In genomic region chr11:691710-692590, GRCh38 we compare ENCODE assay signal across 20 cellular contexts. TPM values are rescaled to one million over a fixed set of nuclear protein-coding genes. Genes with fewer than 3 reads are reported as not detected.
DNase-seq lines count a peak whose midpoint lies in the region; ATAC-seq, FAIRE-seq and TF ChIP-seq lines count a peak whose summit lies in the region.
"Had no signal": no experiment of that assay in that cellular context is flagged by ENCODE, and none has a peak within 500 bp of the region (broad histone marks: within the 10 kb centered on the region; RNA-seq: fewer than 3 reads in every experiment).

No MANE protein-coding gene starts in this region.

- H3K9ac ChIP-seq in astrocyte (ENCODE audit: low read length): no peak overlapping the region

- peaks cover 38% of the 10 kb centered on the region for H3K4me1 Mint-ChIP-seq in T-helper 1 cell treated with Interleukin-12 subunit alpha and Interleukin-12 subunit beta and Interleukin-4 antibody, amounts not matched to agents 30 μg/mL and 1 μg/mL, for 36 hours (ENCODE audit: low read depth)
- H3K4me1 Mint-ChIP-seq in astrocyte (ENCODE audit: low read depth, unreplicated experiment) (peaks cover 22% of the 10 kb centered on the region), neural crest cell (peaks cover 30% of the 10 kb centered on the region)

- in situ Hi-C loops in KBM-7 (cut with MboI; ENCODE audit: low pct_unique_long_range_greater_than_20kb, low sequenced_read_pairs): loop anchor here (10.0 kb wide), 1 partner anchor 63 kb away; no protein-coding TSS in a partner anchor

- CTCF ChIA-PET in HEK293 (lab: Yijun Ruan, JAX): interaction anchor here (0.6 to 0.8 kb wide), 2 partner anchors 31 to 36 kb away, joined by 3 to 5 read pairs; no protein-coding TSS in a partner anchor

- intact Hi-C loops in stomach (cut with DNase I; ENCODE audit: low total_unique reads): no loop called here

- H3K79me2 ChIP-seq in astrocyte (ENCODE audit: insufficient read depth, low read length): peaks cover 47% of the 10 kb centered on the region

- no peaks in the 10 kb centered on the region for H3K4me1 ChIP-seq in HEK293 (ENCODE audit: control insufficient read depth, insufficient read depth, low read length)
- H3K4me1 ChIP-seq in astrocyte (ENCODE audit: insufficient read depth, low read length): peaks cover 24% of the 10 kb centered on the region
- peaks cover 29 to 54% (median 49%) of the 10 kb centered on the region in 4 donors for H3K4me1 ChIP-seq in stomach

- TF ChIP-seq EP300 in stomach (IDR thresholded peaks at IDR 0.05): no peak

- no peak for ATAC-seq in HG03565 (IDR thresholded peaks at IDR 0.05; ENCODE audit: unreplicated experiment)

- H3K9me3 Mint-ChIP-seq in T-helper 1 cell treated with Interleukin-12 subunit alpha and Interleukin-12 subunit beta and Interleukin-4 antibody, amounts not matched to agents 30 μg/mL and 1 μg/mL, for 36 hours: no peaks in the 10 kb centered on the region
- H3K9me3 Mint-ChIP-seq in astrocyte (ENCODE audit: unreplicated experiment) (no peaks in the 10 kb centered on the region), neural crest cell (no peaks in the 10 kb centered on the region)

- POLR2A ChIA-PET in HEK293 (lab: Yijun Ruan, JAX): no interaction called here

- H3K36me3 ChIP-seq in HEK293 (ENCODE audit: control insufficient read depth in 2 of 2, insufficient read depth in 1 of 2, low read length in 2 of 2): peaks cover 0 to 50% of the 10 kb centered on the region in 2 experiments; a peak in 2 of 3 replicates
- no peaks in the 10 kb centered on the region for H3K36me3 ChIP-seq in astrocyte (ENCODE audit: insufficient read depth, low read length)
- peaks cover 20 to 41% (median 33%) of the 10 kb centered on the region in 4 donors for H3K36me3 ChIP-seq in stomach
- H3K36me3 ChIP-seq: colonic mucosa, ovary had no signal

- peak overlapping the region; percentile 56 for H3K4me3 Mint-ChIP-seq in T-helper 1 cell treated with Interleukin-12 subunit alpha and Interleukin-12 subunit beta and Interleukin-4 antibody, amounts not matched to agents 30 μg/mL and 1 μg/mL, for 36 hours
- H3K4me3 Mint-ChIP-seq in astrocyte (ENCODE audit: unreplicated experiment): peak overlapping the region; percentile 62
- H3K4me3 Mint-ChIP-seq in neural crest cell: peak overlapping the region; percentile 38

- no peak overlapping the region for H3K4me2 ChIP-seq in astrocyte (ENCODE audit: low read length)

- no peak overlapping the region for H2AFZ ChIP-seq in astrocyte (ENCODE audit: low read depth, low read length)
- H2AFZ ChIP-seq: hepatocyte had no signal

- H3K27ac Mint-ChIP-seq in T-helper 1 cell treated with Interleukin-12 subunit alpha and Interleukin-12 subunit beta and Interleukin-4 antibody, amounts not matched to agents 30 μg/mL and 1 μg/mL, for 36 hours: peak overlapping the region; percentile 75
- H3K27ac Mint-ChIP-seq in astrocyte (ENCODE audit: unreplicated experiment): peak overlapping the region; percentile 74
- no peak overlapping the region for H3K27ac Mint-ChIP-seq in neural crest cell (ENCODE audit: unreplicated experiment)

- H3K27me3 ChIP-seq in astrocyte (ENCODE audit: insufficient read depth, low read length): no peaks in the 10 kb centered on the region
- no peaks in the 10 kb centered on the region for H3K27me3 ChIP-seq in stomach
- H3K27me3 ChIP-seq: colonic mucosa, esophagus muscularis mucosa, hepatocyte, ovary had no signal

- H3K4me3 ChIP-seq in HEK293 (ENCODE audit: low read depth, low read length): no peak overlapping the region
- no peak overlapping the region for H3K4me3 ChIP-seq in astrocyte (ENCODE audit: insufficient read depth, low read depth, low read length)
- no peak overlapping the region for H3K4me3 ChIP-seq in stomach
- H3K4me3 ChIP-seq: colonic mucosa, esophagus muscularis mucosa, HAP-1, hepatocyte, ovary had no signal

- H3K27ac ChIP-seq in HEK293 (ENCODE audit: extremely low read depth, low read depth, low read length) (no peak overlapping the region), astrocyte (ENCODE audit: low read depth, low read length) (no peak overlapping the region), stomach (no peak overlapping the region)
- H3K27ac ChIP-seq: 22Rv1, C4-2B, esophagus muscularis mucosa, ovary had no signal

- H4K20me1 ChIP-seq in astrocyte (ENCODE audit: insufficient read depth, low read length): peaks cover 52% of the 10 kb centered on the region

- H3K36me3 Mint-ChIP-seq in T-helper 1 cell treated with Interleukin-12 subunit alpha and Interleukin-12 subunit beta and Interleukin-4 antibody, amounts not matched to agents 30 μg/mL and 1 μg/mL, for 36 hours (ENCODE audit: low read depth): peaks cover 7% of the 10 kb centered on the region
- H3K36me3 Mint-ChIP-seq in astrocyte (ENCODE audit: low read depth, unreplicated experiment): peaks cover 19% of the 10 kb centered on the region
- peaks cover 5% of the 10 kb centered on the region for H3K36me3 Mint-ChIP-seq in neural crest cell (ENCODE audit: low read depth)

- no peaks in the 10 kb centered on the region for H3K27me3 Mint-ChIP-seq in T-helper 1 cell treated with Interleukin-12 subunit alpha and Interleukin-12 subunit beta and Interleukin-4 antibody, amounts not matched to agents 30 μg/mL and 1 μg/mL, for 36 hours (ENCODE audit: low read depth)
- H3K27me3 Mint-ChIP-seq in astrocyte (ENCODE audit: low read depth, unreplicated experiment): no peaks in the 10 kb centered on the region
- no peaks in the 10 kb centered on the region for H3K27me3 Mint-ChIP-seq in neural crest cell (ENCODE audit: low read depth)

- no peak for TF ChIP-seq POLR2A in stomach (IDR thresholded peaks at IDR 0.05)

- no peak for TF ChIP-seq CTCF in HEK293 (tag by site-specific recombination; IDR thresholded peaks at IDR 0.05)
- TF ChIP-seq CTCF in astrocyte (IDR thresholded peaks at IDR 0.05; ENCODE audit: insufficient read depth, low read depth, low read length): no peak
- no peak for TF ChIP-seq CTCF in neural crest cell (conservative IDR thresholded peaks at IDR 0.05)
- TF ChIP-seq CTCF in stomach (IDR thresholded peaks at IDR 0.05): no peak

- DNase-seq in T-helper 1 cell: no peak
- DNase-seq in astrocyte (ENCODE audit: low read depth): no peak
- DNase-seq in neural crest cell (ENCODE audit: low read depth, low spot score): no peak
- DNase-seq in KBM-7: no peak
- DNase-seq in stomach: no peak
- DNase-seq: amniotic stem cell, EL, kidney glomerular epithelial cell, midbrain, ovary, small intestine had no signal

- no peak for FAIRE-seq in astrocyte (lab: Jason Lieb, UNC)
- FAIRE-seq: small intestine had no signal

- WGBS in stomach, 5 donors: 88 to 91% (median 91%) methylated on average over 18 of the region's 18 CpGs

- H3K9me3 ChIP-seq in HEK293 (ENCODE audit: control insufficient read depth, insufficient read depth, low read depth, low read length): no peaks in the 10 kb centered on the region
- H3K9me3 ChIP-seq in astrocyte (ENCODE audit: insufficient read depth, low read depth, low read length): no peaks in the 10 kb centered on the region
- no peaks in the 10 kb centered on the region for H3K9me3 ChIP-seq in stomach
- H3K9me3 ChIP-seq: colonic mucosa, esophagus muscularis mucosa, HAP-1, ovary had no signal

TF ChIP-seq in HEK293, 187 proteins besides CTCF, POLR2A, EP300 and RAD21:
- TF ChIP-seq PRDM6 (tag by site-specific recombination; IDR thresholded peaks at IDR 0.05) (no peak), GLIS2 (tag by site-specific recombination; IDR thresholded peaks at IDR 0.05) (0 out of 2 replicates have a peak, but pooled peaks have one; percentile 15)

RNA-seq across cellular contexts. Expression of gene DEAF1, which starts 3.1 kb away (rescaled TPM):
- total RNA-seq in astrocyte (44.1 and 48.9 TPM in 2 replicates), neural crest cell (60.9 and 67.0 TPM in 2 replicates), stomach (100 to 1,000 TPM in 1 of 5 donors, 10 to 100 TPM in 4; 12.3 to 111 (median 29.4) TPM)
- polyA plus RNA-seq in stomach: 10 to 100 TPM; 41.4 to 51.8 (median 45.1) TPM

RNA-seq across cellular contexts. Expression of gene TMEM80, which starts 3.7 kb away (rescaled TPM):
- total RNA-seq in astrocyte: 16.1 and 18.4 TPM in 2 replicates
- 19.9 and 26.8 TPM in 2 replicates for total RNA-seq in neural crest cell
- total RNA-seq in stomach: 10 to 100 TPM in 4 of 5 donors, 1 to 10 TPM in 1; 4.9 to 46.5 (median 21.5) TPM
- polyA plus RNA-seq in stomach: 10 to 100 TPM in 2 of 3 donors, 1 to 10 TPM in 1; 9.0 to 30.8 (median 18.1) TPM

RNA-seq across cellular contexts. Expression of gene EPS8L2, which starts 14.1 kb away (rescaled TPM):
- total RNA-seq in astrocyte: 103 and 129 TPM in 2 replicates
- total RNA-seq in neural crest cell: 2.6 and 3.9 TPM in 2 replicates
- 100 to 1,000 TPM in 4 of 5 donors, 10 to 100 TPM in 1; 45.0 to 617 (median 306) TPM for total RNA-seq in stomach
- polyA plus RNA-seq in stomach: 100 to 1,000 TPM in 1 of 3 donors, 10 to 100 TPM in 2; 91.5 to 190 (median 96.2) TPM

RNA-seq across cellular contexts. Expression of gene DRD4, which starts 54.9 kb away (rescaled TPM):
- total RNA-seq in astrocyte (9.9 and 12.0 TPM in 2 replicates), neural crest cell (0.30 and 0.63 TPM in 2 replicates), stomach (not detected)
- 1 to 10 TPM in 1 of 3 donors, under 1 TPM in 2; 0.19 to 1.7 (median 0.50) TPM for polyA plus RNA-seq in stomach
- total RNA-seq: hepatocyte had no signal

RNA-seq across cellular contexts. Expression of gene TALDO1, which starts 55.3 kb away (rescaled TPM):
- total RNA-seq in astrocyte (150 and 155 TPM in 2 replicates), neural crest cell (154 and 163 TPM in 2 replicates), stomach (100 to 1,000 TPM in 4 of 5 donors, 10 to 100 TPM in 1; 85.9 to 258 (median 175) TPM)
- polyA plus RNA-seq in stomach: 100 to 1,000 TPM; 139 to 214 (median 208) TPM
